23 cellular contexts compared by ENCODE assay signal in genomic region chr12:79592865-79593264, GRCh38.
"Had no signal": no experiment of that assay in that cellular context is flagged by ENCODE, and none has a peak within 500 bp of the region (broad histone marks: within the 10 kb centered on the region; RNA-seq: fewer than 3 reads in every experiment).

No MANE protein-coding gene starts in this region.

- H3K27ac Mint-ChIP-seq: effector memory CD8-positive, alpha-beta T cell; naive thymus-derived CD4-positive, alpha-beta T cell; nephron; stimulated activated naive CD8-positive, alpha-beta T cell treated with anti-CD3 and anti-CD28 coated beads, Interleukin-15, amount 100 ng/mL, for 72 hours had no signal

- ATAC-seq: effector memory CD8-positive, alpha-beta T cell; left lobe of liver; naive thymus-derived CD4-positive, alpha-beta T cell; pancreas; stimulated activated naive CD8-positive, alpha-beta T cell treated with anti-CD3 and anti-CD28 coated beads, Interleukin-15, amount 100 ng/mL, for 72 hours had no signal

- H3K27me3 Mint-ChIP-seq: effector memory CD8-positive, alpha-beta T cell; naive thymus-derived CD4-positive, alpha-beta T cell; stimulated activated naive CD8-positive, alpha-beta T cell treated with anti-CD3 and anti-CD28 coated beads, Interleukin-15, amount 100 ng/mL, for 72 hours had no signal

- H3K27ac ChIP-seq: esophagus squamous epithelium, pancreas, right lobe of liver, suprapubic skin, transverse colon, vagina had no signal

- H3K4me3 Mint-ChIP-seq: effector memory CD8-positive, alpha-beta T cell; naive thymus-derived CD4-positive, alpha-beta T cell; nephron; stimulated activated naive CD8-positive, alpha-beta T cell treated with anti-CD3 and anti-CD28 coated beads, Interleukin-15, amount 100 ng/mL, for 72 hours had no signal

- DNase-seq: cortex of kidney; effector memory CD8-positive, alpha-beta T cell; erythroblast; esophagus squamous epithelium; head of caudate nucleus; mesenchymal stem cell; midbrain; naive thymus-derived CD4-positive, alpha-beta T cell; nucleus accumbens; pancreas; retina; right lobe of liver; small intestine; stimulated activated CD4-positive, alpha-beta T cell treated with anti-CD3 and anti-CD28 coated beads, Interleukin-15, amount 100 ng/mL, for 24 hours; stimulated activated CD4-positive, alpha-beta T cell treated with anti-CD3 and anti-CD28 coated beads, Interleukin-2, amount 100 ng/mL, for 48 hours; stimulated activated naive CD4-positive, alpha-beta T cell; stimulated activated naive CD8-positive, alpha-beta T cell treated with anti-CD3 and anti-CD28 coated beads, Interleukin-15, amount 100 ng/mL, for 72 hours; transverse colon had no signal

- H3K27me3 ChIP-seq: esophagus squamous epithelium, pancreas, right lobe of liver, suprapubic skin, transverse colon, vagina had no signal

- H3K9me3 ChIP-seq: esophagus squamous epithelium, pancreas, right lobe of liver, suprapubic skin, transverse colon, vagina had no signal

- H3K36me3 Mint-ChIP-seq: naive thymus-derived CD4-positive, alpha-beta T cell had no signal

- H3K4me1 ChIP-seq: esophagus squamous epithelium, suprapubic skin, transverse colon, vagina had no signal

- H3K4me1 Mint-ChIP-seq: naive thymus-derived CD4-positive, alpha-beta T cell; stimulated activated naive CD8-positive, alpha-beta T cell treated with anti-CD3 and anti-CD28 coated beads, Interleukin-15, amount 100 ng/mL, for 72 hours had no signal

- H3K36me3 ChIP-seq: right lobe of liver, transverse colon, vagina had no signal

- H3K9me3 Mint-ChIP-seq: effector memory CD8-positive, alpha-beta T cell; nephron; stimulated activated naive CD8-positive, alpha-beta T cell treated with anti-CD3 and anti-CD28 coated beads, Interleukin-15, amount 100 ng/mL, for 72 hours had no signal

- H3K4me3 ChIP-seq: esophagus squamous epithelium, lung, pancreas, right lobe of liver, suprapubic skin, transverse colon, vagina had no signal
